Comparison of ENCODE assay signal across 16 cellular contexts in genomic region chr22:36073476-36073875, GRCh38. TPM values are rescaled to one million over a fixed set of nuclear protein-coding genes. Genes with fewer than 3 reads are reported as not detected.
DNase-seq lines count a peak whose midpoint lies in the region; ATAC-seq, FAIRE-seq and TF ChIP-seq lines count a peak whose summit lies in the region.
"Had no signal": no experiment of that assay in that cellular context is flagged by ENCODE, and none has a peak within 500 bp of the region (broad histone marks: within the 10 kb centered on the region; RNA-seq: fewer than 3 reads in every experiment).

No MANE protein-coding gene starts in this region.

- peaks cover 7% of the 10 kb centered on the region for H3K27me3 Mint-ChIP-seq in astrocyte (ENCODE audit: low read depth, unreplicated experiment)
- no peaks in the 10 kb centered on the region for H3K27me3 Mint-ChIP-seq in activated CD4-positive, alpha-beta T cell treated with anti-CD3 and anti-CD28 coated beads, Interleukin-2, amount 10 ng/mL, durations not matched to agents 7 days and 5 days
- H3K27me3 Mint-ChIP-seq in activated CD4-positive, alpha-beta T cell treated with anti-CD3 and anti-CD28 coated beads for 36 hours: no peaks in the 10 kb centered on the region

- no peaks in the 10 kb centered on the region for H3K36me3 ChIP-seq in IMR-90 (ENCODE audit: control insufficient read depth, insufficient read depth, low read length)
- no peaks in the 10 kb centered on the region for H3K36me3 ChIP-seq in astrocyte (ENCODE audit: insufficient read depth, low read length)
- no peaks in the 10 kb centered on the region for H3K36me3 ChIP-seq in right atrium auricular region

- H3K4ac ChIP-seq in IMR-90 (ENCODE audit: low read depth, low read length): no peak overlapping the region

- H3K4me3 ChIP-seq in IMR-90 (ENCODE audit: insufficient read depth, low read depth, low read length): no peak overlapping the region
- H3K4me3 ChIP-seq in astrocyte (ENCODE audit: insufficient read depth, low read depth, low read length): no peak overlapping the region
- H3K4me3 ChIP-seq in fibroblast of villous mesenchyme (ENCODE audit: low read depth, low read length): no peak overlapping the region
- H3K4me3 ChIP-seq in right atrium auricular region: no peak overlapping the region
- H3K4me3 ChIP-seq: GM23338 had no signal

- TF ChIP-seq CTCF in IMR-90 (conservative IDR thresholded peaks at IDR 0.05; ENCODE audit: low read depth, low read length): no peak
- no peak for TF ChIP-seq CTCF in astrocyte (IDR thresholded peaks at IDR 0.05; ENCODE audit: insufficient read depth, low read depth, low read length)
- TF ChIP-seq CTCF in fibroblast of villous mesenchyme (IDR thresholded peaks at IDR 0.05; ENCODE audit: insufficient read depth, low read depth, low read length): no peak
- TF ChIP-seq CTCF in right atrium auricular region (IDR thresholded peaks at IDR 0.05): no peak

- no peaks in the 10 kb centered on the region for H3K79me2 ChIP-seq in astrocyte (ENCODE audit: insufficient read depth, low read length)

- no peak overlapping the region for H2AK9ac ChIP-seq in IMR-90 (replicated peaks; ENCODE audit: low read depth, low read length, poor library complexity)

- no peak overlapping the region for H4K91ac ChIP-seq in IMR-90 (ENCODE audit: insufficient read depth, low read depth, low read length)

- no peak overlapping the region for H3K56ac ChIP-seq in IMR-90 (ENCODE audit: extremely low read depth, insufficient read depth, low read length)

- no peaks in the 10 kb centered on the region for H3K36me3 Mint-ChIP-seq in astrocyte (ENCODE audit: low read depth, unreplicated experiment)
- no peaks in the 10 kb centered on the region for H3K36me3 Mint-ChIP-seq in activated CD4-positive, alpha-beta T cell treated with anti-CD3 and anti-CD28 coated beads, Interleukin-2, amount 10 ng/mL, durations not matched to agents 7 days and 5 days (ENCODE audit: low read depth)
- no peaks in the 10 kb centered on the region for H3K36me3 Mint-ChIP-seq in activated CD4-positive, alpha-beta T cell treated with anti-CD3 and anti-CD28 coated beads for 36 hours (ENCODE audit: low read depth)

- no TSS peak for BruUV-seq in IMR-90 (replicated peaks; lab: Mats Ljungman, UMichigan)

- H3K4me1 ChIP-seq in IMR-90 (ENCODE audit: control insufficient read depth, insufficient read depth, low read length) (no peaks in the 10 kb centered on the region), astrocyte (ENCODE audit: insufficient read depth, low read length) (no peaks in the 10 kb centered on the region), right atrium auricular region (no peaks in the 10 kb centered on the region)

- H3K9me3 ChIP-seq in IMR-90 (ENCODE audit: control insufficient read depth, insufficient read depth, low read length) (no peaks in the 10 kb centered on the region), astrocyte (ENCODE audit: insufficient read depth, low read depth, low read length) (no peaks in the 10 kb centered on the region), right atrium auricular region (no peaks in the 10 kb centered on the region)

- H3K9me1 ChIP-seq in IMR-90 (ENCODE audit: insufficient read depth, low read length): no peaks in the 10 kb centered on the region

- CTCF ChIA-PET in IMR-90 (lab: Yijun Ruan, JAX): no interaction called here
- CTCF ChIA-PET in activated CD4-positive, alpha-beta T cell treated with anti-CD3 and anti-CD28 coated beads, Interleukin-2, amount 10 ng/mL, durations not matched to agents 7 days and 5 days (lab: Charles Lee): no interaction called here
- CTCF ChIA-PET in activated CD4-positive, alpha-beta T cell treated with anti-CD3 and anti-CD28 coated beads for 36 hours (lab: Charles Lee): interaction anchor here (0.6 kb wide), 1 partner anchor 13 kb away, joined by 3 read pairs; no protein-coding TSS in a partner anchor

- DNase-seq in AG08395 (ENCODE audit: low spot score) (peak; percentile 21), IMR-90 (peak; percentile 43), astrocyte (ENCODE audit: low read depth) (peak; percentile 67), fibroblast of villous mesenchyme (ENCODE audit: low read depth) (peak; percentile 51), right atrium auricular region (ENCODE audit: low spot score) (no peak), 8988T (no peak)
- DNase-seq in activated CD4-positive, alpha-beta T cell treated with anti-CD3 and anti-CD28 coated beads, Interleukin-2, amount 10 ng/mL, durations not matched to agents 7 days and 5 days: no peak
- no peak for DNase-seq in activated CD4-positive, alpha-beta T cell treated with anti-CD3 and anti-CD28 coated beads for 36 hours
- DNase-seq: GDM1, MM.1S, NCI-H1105 treated with DMSO at 0.1 percent for 48 hours, NCI-H187 treated with DMSO at 0.1 percent for 48 hours, NCI-H2171, SHP77 treated with DMSO at 0.1 percent for 48 hours had no signal

- H4K5ac ChIP-seq in IMR-90 (ENCODE audit: low read depth, low read length): no peak overlapping the region

- H3K4me2 ChIP-seq in IMR-90 (ENCODE audit: low read depth, low read length) (no peak overlapping the region), astrocyte (ENCODE audit: low read length) (no peak overlapping the region)
- H3K4me2 ChIP-seq: GM23338, KMS-11 had no signal

- H2AFZ ChIP-seq in IMR-90 (replicated peaks; ENCODE audit: low read length, poor library complexity) (no peak overlapping the region), astrocyte (ENCODE audit: low read depth, low read length) (no peak overlapping the region)
- H2AFZ ChIP-seq: GM23338 had no signal

- peaks cover 9% of the 10 kb centered on the region for H3K9me3 Mint-ChIP-seq in astrocyte (ENCODE audit: unreplicated experiment)
- H3K9me3 Mint-ChIP-seq in activated CD4-positive, alpha-beta T cell treated with anti-CD3 and anti-CD28 coated beads, Interleukin-2, amount 10 ng/mL, durations not matched to agents 7 days and 5 days: no peaks in the 10 kb centered on the region
- no peaks in the 10 kb centered on the region for H3K9me3 Mint-ChIP-seq in activated CD4-positive, alpha-beta T cell treated with anti-CD3 and anti-CD28 coated beads for 36 hours (ENCODE audit: low read depth)

- H3K27ac ChIP-seq in IMR-90 (ENCODE audit: insufficient read depth, low read length) (no peak overlapping the region), astrocyte (ENCODE audit: low read depth, low read length) (no peak overlapping the region), right atrium auricular region (no peak overlapping the region)
- H3K27ac ChIP-seq: KMS-11 had no signal

- H2BK120ac ChIP-seq in IMR-90 (ENCODE audit: low read depth, low read length): no peak overlapping the region

- H4K20me1 ChIP-seq in IMR-90 (ENCODE audit: insufficient read depth, low read length) (no peaks in the 10 kb centered on the region), astrocyte (ENCODE audit: insufficient read depth, low read length) (no peaks in the 10 kb centered on the region)

- H3K27ac Mint-ChIP-seq in astrocyte (ENCODE audit: unreplicated experiment): no peak overlapping the region
- H3K27ac Mint-ChIP-seq in activated CD4-positive, alpha-beta T cell treated with anti-CD3 and anti-CD28 coated beads, Interleukin-2, amount 10 ng/mL, durations not matched to agents 7 days and 5 days: no peak overlapping the region
- no peak overlapping the region for H3K27ac Mint-ChIP-seq in activated CD4-positive, alpha-beta T cell treated with anti-CD3 and anti-CD28 coated beads for 36 hours
- H3K27ac Mint-ChIP-seq: GM23338 had no signal

- no peak overlapping the region for H2BK20ac ChIP-seq in IMR-90 (ENCODE audit: low read depth, low read length)

- no CpG with 5 or more reads among the region's 1 CpG for WGBS in IMR-90 (ENCODE audit: extremely low coverage in 2 of 2, insufficient read length in 1 of 2), 2 experiments

- no peak for ATAC-seq in IMR-90 (ENCODE audit: low read depth)
- no peak for ATAC-seq in activated CD4-positive, alpha-beta T cell treated with anti-CD3 and anti-CD28 coated beads for 36 hours
- ATAC-seq: GM23338 had no signal

- dilution Hi-C loops in IMR-90 (cut with HindIII; ENCODE audit: low sequenced_read_pairs, unreplicated experiment): no loop called here

- TF ChIP-seq POLR2A in IMR-90 (IDR thresholded peaks at IDR 0.05; ENCODE audit: low read depth, low read length): no peak

- no peaks in the 10 kb centered on the region for H3K79me1 ChIP-seq in IMR-90 (ENCODE audit: low read depth in 1 of 2, low read length in 2 of 2)

- intact Hi-C loops in IMR-90 (cut with micrococcal nuclease): no loop called here
- intact Hi-C loops in activated CD4-positive, alpha-beta T cell treated with anti-CD3 and anti-CD28 coated beads for 36 hours (cut with DNase I, micrococcal nuclease): no loop called here

- no peaks in the 10 kb centered on the region for H3K27me3 ChIP-seq in IMR-90 (ENCODE audit: control insufficient read depth, insufficient read depth, low read length)
- H3K27me3 ChIP-seq in astrocyte (ENCODE audit: insufficient read depth, low read length): no peaks in the 10 kb centered on the region
- H3K27me3 ChIP-seq in right atrium auricular region: no peaks in the 10 kb centered on the region

- no peak overlapping the region for H2AK5ac ChIP-seq in IMR-90 (ENCODE audit: low read depth, low read length)

- H2BK15ac ChIP-seq in IMR-90 (ENCODE audit: low read depth, low read length): no peak overlapping the region

- H3K23ac ChIP-seq in IMR-90 (ENCODE audit: low read depth, low read length): no peak overlapping the region

- no peak overlapping the region for H3K9ac ChIP-seq in IMR-90 (ENCODE audit: low read depth, low read length)
- no peak overlapping the region for H3K9ac ChIP-seq in astrocyte (ENCODE audit: low read length)
- H3K9ac ChIP-seq: KMS-11 had no signal

- POLR2A ChIA-PET in IMR-90 (lab: Charles Lee; ENCODE audit: unreplicated experiment): no interaction called here
- POLR2A ChIA-PET in activated CD4-positive, alpha-beta T cell treated with anti-CD3 and anti-CD28 coated beads, Interleukin-2, amount 10 ng/mL, durations not matched to agents 7 days and 5 days (lab: Charles Lee): no interaction called here
- POLR2A ChIA-PET in activated CD4-positive, alpha-beta T cell treated with anti-CD3 and anti-CD28 coated beads for 36 hours (lab: Charles Lee): interaction anchor here (0.6 kb wide), 1 partner anchor 45 kb away, joined by 4 read pairs; no protein-coding TSS in a partner anchor

- H2BK5ac ChIP-seq in IMR-90 (ENCODE audit: low read depth, low read length, poor library complexity, severe bottlenecking): no peak overlapping the region

- H3K4me1 Mint-ChIP-seq in astrocyte (ENCODE audit: low read depth, unreplicated experiment): peaks cover 2% of the 10 kb centered on the region
- no peaks in the 10 kb centered on the region for H3K4me1 Mint-ChIP-seq in activated CD4-positive, alpha-beta T cell treated with anti-CD3 and anti-CD28 coated beads, Interleukin-2, amount 10 ng/mL, durations not matched to agents 7 days and 5 days
- H3K4me1 Mint-ChIP-seq in activated CD4-positive, alpha-beta T cell treated with anti-CD3 and anti-CD28 coated beads for 36 hours: no peaks in the 10 kb centered on the region
- H3K4me1 Mint-ChIP-seq: GM23338 had no signal

- TF ChIP-seq RAD21 in IMR-90 (IDR thresholded peaks at IDR 0.05; ENCODE audit: low read length): no peak

- H3K14ac ChIP-seq in IMR-90 (replicated peaks; ENCODE audit: low read depth, low read length): no peak overlapping the region

- in situ Hi-C loops in IMR-90 (cut with MboI; ENCODE audit: low sequenced_read_pairs): no loop called here

- no peak overlapping the region for H3K18ac ChIP-seq in IMR-90 (ENCODE audit: low read depth, low read length)

- H3K4me3 Mint-ChIP-seq in astrocyte (ENCODE audit: unreplicated experiment): no peak overlapping the region
- no peak overlapping the region for H3K4me3 Mint-ChIP-seq in activated CD4-positive, alpha-beta T cell treated with anti-CD3 and anti-CD28 coated beads, Interleukin-2, amount 10 ng/mL, durations not matched to agents 7 days and 5 days
- H3K4me3 Mint-ChIP-seq in activated CD4-positive, alpha-beta T cell treated with anti-CD3 and anti-CD28 coated beads for 36 hours: no peak overlapping the region
- H3K4me3 Mint-ChIP-seq: GM23338 had no signal

- H4K8ac ChIP-seq in IMR-90 (ENCODE audit: low read depth in 2 of 2, low read length in 2 of 2): no peak overlapping the region

- FAIRE-seq in astrocyte (lab: Jason Lieb, UNC): no peak

RNA-seq across cellular contexts. Expression of gene RBFOX2, which starts 44.9 kb away (rescaled TPM):
- total RNA-seq in IMR-90 (2012; rRNA removed) (178 and 227 TPM in 2 replicates), astrocyte (169 and 177 TPM in 2 replicates), fibroblast of villous mesenchyme (160 and 174 TPM in 2 replicates), right atrium auricular region (10 to 100 TPM; 81.8 to 86.0 TPM)
- polyA plus RNA-seq in IMR-90 (2012; rRNA removed): 146 and 151 TPM in 2 replicates
- 70.2 and 96.3 TPM in 2 replicates for polyA plus RNA-seq in IMR-90 (2012; cell fraction: cytosol; rRNA removed)
- 131 and 234 TPM in 2 replicates for polyA plus RNA-seq in IMR-90 (2012; cell fraction: nucleus; rRNA removed; ENCODE audit: low replicate concordance)
- under 1 TPM; 0.77 to 0.99 TPM for total RNA-seq in activated CD4-positive, alpha-beta T cell treated with anti-CD3 and anti-CD28 coated beads, Interleukin-2, amount 10 ng/mL, durations not matched to agents 7 days and 5 days
- total RNA-seq in activated CD4-positive, alpha-beta T cell treated with anti-CD3 and anti-CD28 coated beads for 36 hours: 1 to 10 TPM; 6.9 to 7.7 TPM

Comparison
In these comparisons a context has a peak if more than half of its experiments do, and no peak if none do; other contexts are left out.
1. DNase-seq: peak in AG08395 (single experiment), IMR-90 (single experiment), astrocyte (single experiment) and fibroblast of villous mesenchyme (single experiment); none in right atrium auricular region (single experiment), activated CD4-positive, alpha-beta T cell treated with anti-CD3 and anti-CD28 coated beads, Interleukin-2, amount 10 ng/mL, durations not matched to agents 7 days and 5 days (single experiment), activated CD4-positive, alpha-beta T cell treated with anti-CD3 and anti-CD28 coated beads for 36 hours (single experiment) and 8988T (single experiment).
2. RNA of gene RBFOX2, which starts 44.9 kb away (total RNA-seq): 178 to 227 TPM in IMR-90, 160 to 174 TPM in fibroblast of villous mesenchyme, 169 to 177 TPM in astrocyte and 81.8 to 86.0 TPM in right atrium auricular region; 6.9 to 7.7 TPM in activated CD4-positive, alpha-beta T cell treated with anti-CD3 and anti-CD28 coated beads for 36 hours and 0.77 to 0.99 TPM in activated CD4-positive, alpha-beta T cell treated with anti-CD3 and anti-CD28 coated beads, Interleukin-2, amount 10 ng/mL, durations not matched to agents 7 days and 5 days; every median in the first group is over 4 times any median in the second.